In the genomic region with DNA sequence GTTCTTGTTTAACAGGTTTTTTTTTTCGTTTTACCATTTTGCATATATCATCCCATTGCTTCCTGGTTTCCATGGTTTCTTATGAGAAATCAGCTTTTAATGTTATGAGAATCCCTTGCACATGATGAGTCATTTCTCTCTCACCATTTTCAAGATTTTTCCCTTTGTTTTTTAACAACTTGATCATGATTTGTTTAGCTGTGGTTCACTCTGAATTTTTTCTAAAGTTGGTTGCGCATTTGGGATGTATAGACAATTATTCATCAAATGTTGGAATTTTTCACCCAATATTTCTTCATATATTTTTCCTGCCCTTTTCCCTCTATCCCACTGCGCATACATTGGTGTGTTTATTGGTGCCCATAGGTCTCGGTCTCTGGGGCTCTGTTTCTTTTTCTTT, we compare ENCODE assay signal across 1 cellular context.
TF ChIP-seq lines count a peak whose summit lies in the region.

No MANE protein-coding gene starts in this region.

TF ChIP-seq in GM23338, 12 proteins besides CTCF, POLR2A, EP300 and RAD21 (continued from another document):
- TF ChIP-seq, protein P1, sequence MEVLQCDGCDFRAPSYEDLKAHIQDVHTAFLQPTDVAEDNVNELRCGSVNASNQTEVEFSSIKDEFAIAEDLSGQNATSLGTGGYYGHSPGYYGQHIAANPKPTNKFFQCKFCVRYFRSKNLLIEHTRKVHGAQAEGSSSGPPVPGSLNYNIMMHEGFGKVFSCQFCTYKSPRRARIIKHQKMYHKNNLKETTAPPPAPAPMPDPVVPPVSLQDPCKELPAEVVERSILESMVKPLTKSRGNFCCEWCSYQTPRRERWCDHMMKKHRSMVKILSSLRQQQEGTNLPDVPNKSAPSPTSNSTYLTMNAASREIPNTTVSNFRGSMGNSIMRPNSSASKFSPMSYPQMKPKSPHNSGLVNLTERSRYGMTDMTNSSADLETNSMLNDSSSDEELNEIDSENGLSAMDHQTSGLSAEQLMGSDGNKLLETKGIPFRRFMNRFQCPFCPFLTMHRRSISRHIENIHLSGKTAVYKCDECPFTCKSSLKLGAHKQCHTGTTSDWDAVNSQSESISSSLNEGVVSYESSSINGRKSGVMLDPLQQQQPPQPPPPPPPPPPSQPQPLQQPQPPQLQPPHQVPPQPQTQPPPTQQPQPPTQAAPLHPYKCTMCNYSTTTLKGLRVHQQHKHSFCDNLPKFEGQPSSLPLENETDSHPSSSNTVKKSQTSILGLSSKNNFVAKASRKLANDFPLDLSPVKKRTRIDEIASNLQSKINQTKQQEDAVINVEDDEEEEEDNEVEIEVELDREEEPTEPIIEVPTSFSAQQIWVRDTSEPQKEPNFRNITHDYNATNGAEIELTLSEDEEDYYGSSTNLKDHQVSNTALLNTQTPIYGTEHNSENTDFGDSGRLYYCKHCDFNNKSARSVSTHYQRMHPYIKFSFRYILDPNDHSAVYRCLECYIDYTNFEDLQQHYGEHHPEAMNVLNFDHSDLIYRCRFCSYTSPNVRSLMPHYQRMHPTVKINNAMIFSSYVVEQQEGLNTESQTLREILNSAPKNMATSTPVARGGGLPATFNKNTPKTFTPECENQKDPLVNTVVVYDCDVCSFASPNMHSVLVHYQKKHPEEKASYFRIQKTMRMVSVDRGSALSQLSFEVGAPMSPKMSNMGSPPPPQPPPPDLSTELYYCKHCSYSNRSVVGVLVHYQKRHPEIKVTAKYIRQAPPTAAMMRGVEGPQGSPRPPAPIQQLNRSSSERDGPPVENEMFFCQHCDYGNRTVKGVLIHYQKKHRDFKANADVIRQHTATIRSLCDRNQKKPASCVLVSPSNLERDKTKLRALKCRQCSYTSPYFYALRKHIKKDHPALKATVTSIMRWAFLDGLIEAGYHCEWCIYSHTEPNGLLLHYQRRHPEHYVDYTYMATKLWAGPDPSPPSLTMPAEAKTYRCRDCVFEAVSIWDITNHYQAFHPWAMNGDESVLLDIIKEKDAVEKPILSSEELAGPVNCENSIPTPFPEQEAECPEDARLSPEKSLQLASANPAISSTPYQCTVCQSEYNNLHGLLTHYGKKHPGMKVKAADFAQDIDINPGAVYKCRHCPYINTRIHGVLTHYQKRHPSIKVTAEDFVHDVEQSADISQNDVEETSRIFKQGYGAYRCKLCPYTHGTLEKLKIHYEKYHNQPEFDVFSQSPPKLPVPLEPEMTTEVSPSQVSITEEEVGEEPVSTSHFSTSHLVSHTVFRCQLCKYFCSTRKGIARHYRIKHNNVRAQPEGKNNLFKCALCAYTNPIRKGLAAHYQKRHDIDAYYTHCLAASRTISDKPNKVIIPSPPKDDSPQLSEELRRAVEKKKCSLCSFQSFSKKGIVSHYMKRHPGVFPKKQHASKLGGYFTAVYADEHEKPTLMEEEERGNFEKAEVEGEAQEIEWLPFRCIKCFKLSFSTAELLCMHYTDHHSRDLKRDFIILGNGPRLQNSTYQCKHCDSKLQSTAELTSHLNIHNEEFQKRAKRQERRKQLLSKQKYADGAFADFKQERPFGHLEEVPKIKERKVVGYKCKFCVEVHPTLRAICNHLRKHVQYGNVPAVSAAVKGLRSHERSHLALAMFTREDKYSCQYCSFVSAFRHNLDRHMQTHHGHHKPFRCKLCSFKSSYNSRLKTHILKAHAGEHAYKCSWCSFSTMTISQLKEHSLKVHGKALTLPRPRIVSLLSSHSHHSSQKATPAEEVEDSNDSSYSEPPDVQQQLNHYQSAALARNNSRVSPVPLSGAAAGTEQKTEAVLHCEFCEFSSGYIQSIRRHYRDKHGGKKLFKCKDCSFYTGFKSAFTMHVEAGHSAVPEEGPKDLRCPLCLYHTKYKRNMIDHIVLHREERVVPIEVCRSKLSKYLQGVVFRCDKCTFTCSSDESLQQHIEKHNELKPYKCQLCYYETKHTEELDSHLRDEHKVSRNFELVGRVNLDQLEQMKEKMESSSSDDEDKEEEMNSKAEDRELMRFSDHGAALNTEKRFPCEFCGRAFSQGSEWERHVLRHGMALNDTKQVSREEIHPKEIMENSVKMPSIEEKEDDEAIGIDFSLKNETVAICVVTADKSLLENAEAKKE (CRISPR knock-in tag; IDR thresholded peaks at IDR 0.05): no peak
- TF ChIP-seq EZH2 (IDR thresholded peaks at IDR 0.05; ENCODE audit: low read depth, unreplicated experiment) (no peak), ZNF331 (CRISPR knock-in tag; IDR thresholded peaks at IDR 0.05; ENCODE audit: low read depth) (no peak)
- TF ChIP-seq, protein P2, sequence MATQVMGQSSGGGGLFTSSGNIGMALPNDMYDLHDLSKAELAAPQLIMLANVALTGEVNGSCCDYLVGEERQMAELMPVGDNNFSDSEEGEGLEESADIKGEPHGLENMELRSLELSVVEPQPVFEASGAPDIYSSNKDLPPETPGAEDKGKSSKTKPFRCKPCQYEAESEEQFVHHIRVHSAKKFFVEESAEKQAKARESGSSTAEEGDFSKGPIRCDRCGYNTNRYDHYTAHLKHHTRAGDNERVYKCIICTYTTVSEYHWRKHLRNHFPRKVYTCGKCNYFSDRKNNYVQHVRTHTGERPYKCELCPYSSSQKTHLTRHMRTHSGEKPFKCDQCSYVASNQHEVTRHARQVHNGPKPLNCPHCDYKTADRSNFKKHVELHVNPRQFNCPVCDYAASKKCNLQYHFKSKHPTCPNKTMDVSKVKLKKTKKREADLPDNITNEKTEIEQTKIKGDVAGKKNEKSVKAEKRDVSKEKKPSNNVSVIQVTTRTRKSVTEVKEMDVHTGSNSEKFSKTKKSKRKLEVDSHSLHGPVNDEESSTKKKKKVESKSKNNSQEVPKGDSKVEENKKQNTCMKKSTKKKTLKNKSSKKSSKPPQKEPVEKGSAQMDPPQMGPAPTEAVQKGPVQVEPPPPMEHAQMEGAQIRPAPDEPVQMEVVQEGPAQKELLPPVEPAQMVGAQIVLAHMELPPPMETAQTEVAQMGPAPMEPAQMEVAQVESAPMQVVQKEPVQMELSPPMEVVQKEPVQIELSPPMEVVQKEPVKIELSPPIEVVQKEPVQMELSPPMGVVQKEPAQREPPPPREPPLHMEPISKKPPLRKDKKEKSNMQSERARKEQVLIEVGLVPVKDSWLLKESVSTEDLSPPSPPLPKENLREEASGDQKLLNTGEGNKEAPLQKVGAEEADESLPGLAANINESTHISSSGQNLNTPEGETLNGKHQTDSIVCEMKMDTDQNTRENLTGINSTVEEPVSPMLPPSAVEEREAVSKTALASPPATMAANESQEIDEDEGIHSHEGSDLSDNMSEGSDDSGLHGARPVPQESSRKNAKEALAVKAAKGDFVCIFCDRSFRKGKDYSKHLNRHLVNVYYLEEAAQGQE (IDR thresholded peaks at IDR 0.05; ENCODE audit: unreplicated experiment): no peak
